In genomic region chr3:179107617-179108016, GRCh38 we compare ENCODE assay signal across 27 cellular contexts.
"Had no signal": no experiment of that assay in that cellular context is flagged by ENCODE, and none has a peak within 500 bp of the region (broad histone marks: within the 10 kb centered on the region; RNA-seq: fewer than 3 reads in every experiment).

No MANE protein-coding gene starts in this region.

- H3K36me3 ChIP-seq: breast epithelium, colonic mucosa, esophagus squamous epithelium, heart left ventricle, spleen, thoracic aorta, vagina, WERI-Rb-1 had no signal

- H3K4me3 Mint-ChIP-seq: activated CD4-positive, alpha-beta T cell treated with anti-CD3 and anti-CD28 coated beads, Interleukin-2, amount 10 ng/mL, durations not matched to agents 7 days and 5 days; activated CD8-positive, alpha-beta T cell treated with anti-CD3 and anti-CD28 coated beads, Interleukin-2, amount 10 ng/mL, durations not matched to agents 7 days and 5 days; activated naive CD4-positive, alpha-beta T cell treated with anti-CD3 and anti-CD28 coated beads, Interleukin-2, amount 50 U/mL, for 24 hours; activated T-helper 1 cell treated with anti-CD3 and anti-CD28 coated beads, Interleukin-12 subunit alpha, Interleukin-12 subunit beta, Interleukin-2, Interleukin-4 antibody, amounts not matched to agents 30 ng/mL and 10 ng/mL and 1 ng/mL, durations not matched to agents 14 hours and 24 hours and 36 hours; central memory CD8-positive, alpha-beta T cell; naive B cell; T-helper 2 cell treated with Interferon-gamma antibody and Interleukin-4, amounts not matched to agents 5 μg/mL and 100 μg/mL, for 36 hours; type B pancreatic cell had no signal

- H3K9me3 Mint-ChIP-seq: activated T-helper 1 cell treated with anti-CD3 and anti-CD28 coated beads, Interleukin-12 subunit alpha, Interleukin-12 subunit beta, Interleukin-2, Interleukin-4 antibody, amounts not matched to agents 30 ng/mL and 10 ng/mL and 1 ng/mL, durations not matched to agents 14 hours and 24 hours and 36 hours; central memory CD8-positive, alpha-beta T cell; T-helper 2 cell treated with Interferon-gamma antibody and Interleukin-4, amounts not matched to agents 5 μg/mL and 100 μg/mL, for 36 hours had no signal

- H3K27ac Mint-ChIP-seq: activated CD4-positive, alpha-beta T cell treated with anti-CD3 and anti-CD28 coated beads, Interleukin-2, amount 10 ng/mL, durations not matched to agents 7 days and 5 days; activated CD8-positive, alpha-beta T cell treated with anti-CD3 and anti-CD28 coated beads, Interleukin-2, amount 10 ng/mL, durations not matched to agents 7 days and 5 days; activated naive CD4-positive, alpha-beta T cell treated with anti-CD3 and anti-CD28 coated beads, Interleukin-2, amount 50 U/mL, for 24 hours; activated T-helper 1 cell treated with anti-CD3 and anti-CD28 coated beads, Interleukin-12 subunit alpha, Interleukin-12 subunit beta, Interleukin-2, Interleukin-4 antibody, amounts not matched to agents 30 ng/mL and 10 ng/mL and 1 ng/mL, durations not matched to agents 14 hours and 24 hours and 36 hours; naive B cell; T-helper 2 cell treated with Interferon-gamma antibody and Interleukin-4, amounts not matched to agents 5 μg/mL and 100 μg/mL, for 36 hours; type B pancreatic cell had no signal

- H3K4me1 Mint-ChIP-seq: central memory CD8-positive, alpha-beta T cell; naive B cell had no signal

- H3K36me3 Mint-ChIP-seq: type B pancreatic cell had no signal

- H3K4me1 ChIP-seq: breast epithelium, colonic mucosa, esophagus squamous epithelium, heart left ventricle, spleen, vagina had no signal

- H3K9me3 ChIP-seq: breast epithelium, colonic mucosa, esophagus squamous epithelium, mucosa of descending colon, thoracic aorta, vagina had no signal

- H3K27ac ChIP-seq: breast epithelium, colonic mucosa, dorsolateral prefrontal cortex, esophagus squamous epithelium, heart left ventricle, spleen, thoracic aorta, vagina, WERI-Rb-1 had no signal

- H3K4me3 ChIP-seq: breast epithelium, colonic mucosa, dorsolateral prefrontal cortex, esophagus squamous epithelium, heart left ventricle, mucosa of descending colon, spleen, thoracic aorta, vagina had no signal

- H3K27me3 ChIP-seq: breast epithelium, colonic mucosa, dorsolateral prefrontal cortex, esophagus squamous epithelium, heart left ventricle, spleen, vagina had no signal

- DNase-seq: activated CD4-positive, alpha-beta T cell treated with anti-CD3 and anti-CD28 coated beads, Interleukin-2, amount 10 ng/mL, durations not matched to agents 7 days and 5 days; activated CD4-positive, CD25-positive, alpha-beta regulatory T cell treated with anti-CD3 and anti-CD28 coated beads, Interleukin-2, amount 50 U/mL, for 72 hours; activated CD8-positive, alpha-beta T cell treated with anti-CD3 and anti-CD28 coated beads, Interleukin-2, amount 10 ng/mL, durations not matched to agents 7 days and 5 days; activated gamma-delta T cell; anterior cingulate cortex; colonic mucosa; dorsolateral prefrontal cortex; esophagus squamous epithelium; heart left ventricle; left colon; mesendoderm; mucosa of descending colon; naive B cell; nucleus accumbens; posterior cingulate gyrus; spleen; stimulated activated CD4-positive, alpha-beta T cell treated with anti-CD3 and anti-CD28 coated beads, Interleukin-4, amount 100 ng/mL, for 24 hours; stimulated activated naive CD4-positive, alpha-beta T cell treated with Interleukin-2 at 50 U/mL for 16 hours; WERI-Rb-1 had no signal
